In genomic region chr12:19482551-19483109, GRCh38 we compare ENCODE assay signal across 8 cellular contexts. TPM values are rescaled to one million over a fixed set of nuclear protein-coding genes. Genes with fewer than 3 reads are reported as not detected.
DNase-seq lines count a peak whose midpoint lies in the region; ATAC-seq, FAIRE-seq and TF ChIP-seq lines count a peak whose summit lies in the region.

No MANE protein-coding gene starts in this region.

- WGBS in K562 (ENCODE audit: insufficient coverage, low coverage, missing lambda C conversion rate) = 11% methylated on average over 7 of the region's 9 CpGs

- H4K20me1 ChIP-seq in K562 (replicated peaks; ENCODE audit: control insufficient read depth, insufficient read depth, low read length) = peaks cover 9% of the 10 kb centered on the region; the same call in 1 of the 2 replicates

- peaks cover 40% of the 10 kb centered on the region for H3K4me1 Mint-ChIP-seq in T-helper 2 cell treated with Interferon-gamma antibody and Interleukin-4, amounts not matched to agents 5 μg/mL and 100 μg/mL, for 36 hours (ENCODE audit: low read depth)
- peaks cover 10% of the 10 kb centered on the region for H3K4me1 Mint-ChIP-seq in progenitor cell of endocrine pancreas (ENCODE audit: low read depth)

- FAIRE-seq in K562 (lab: Jason Lieb, UNC) (peak; percentile 78), D721Med (lab: Jason Lieb, UNC) (no peak)

- TF ChIP-seq POLR2A in K562 (conservative IDR thresholded peaks at IDR 0.05) = no peak

- H3K9me1 ChIP-seq in K562 (ENCODE audit: control insufficient read depth, insufficient read depth, low read length) = no peaks in the 10 kb centered on the region

- BruUV-seq in K562 (replicated peaks; lab: Mats Ljungman, UMichigan) = no TSS peak

- H3K9me3 Mint-ChIP-seq in T-helper 2 cell treated with Interferon-gamma antibody and Interleukin-4, amounts not matched to agents 5 μg/mL and 100 μg/mL, for 36 hours = peaks cover 28% of the 10 kb centered on the region
- H3K9me3 Mint-ChIP-seq in progenitor cell of endocrine pancreas (ENCODE audit: low read depth) = peaks cover 31% of the 10 kb centered on the region

- TF ChIP-seq RAD21 in K562 (CRISPR knock-in tag; conservative IDR thresholded peaks at IDR 0.05 in 1 of 2, IDR thresholded peaks at IDR 0.05 in 1 of 2) = no peak

- H3K9me3 ChIP-seq in K562 (replicated peaks; ENCODE audit: control insufficient read depth, insufficient read depth, low read depth, low read length) = no peaks in the 10 kb centered on the region

- no peak overlapping the region for H3K4me3 ChIP-seq in K562

- CTCF ChIA-PET in K562 (lab: Yijun Ruan, JAX; ENCODE audit: low intra/inter-chr PET ratio) = no interaction called here

- H3K36me3 ChIP-seq in K562 (ENCODE audit: control insufficient read depth, insufficient read depth, low read length) = peaks cover 16% of the 10 kb centered on the region; the same call in 2 of the 3 replicates

- ATAC-seq in HG02588 (IDR thresholded peaks at IDR 0.05; ENCODE audit: unreplicated experiment) (peak; percentile 97), K562 (peak; percentile 98)

- H3K79me2 ChIP-seq in K562 (ENCODE audit: control insufficient read depth, insufficient read depth, low read length) = peaks cover 60% of the 10 kb centered on the region

- H3K4me1 ChIP-seq in K562 (replicated peaks in 1 of 2; ENCODE audit: control insufficient read depth in 2 of 2, insufficient read depth in 2 of 2, low read length in 2 of 2) = peaks cover 0 to 15% of the 10 kb centered on the region in 2 experiments; a peak in 2 of 5 replicates

- H3K27ac Mint-ChIP-seq in T-helper 2 cell treated with Interferon-gamma antibody and Interleukin-4, amounts not matched to agents 5 μg/mL and 100 μg/mL, for 36 hours = peak overlapping the region; percentile 71
- peak overlapping the region; percentile 37 for H3K27ac Mint-ChIP-seq in progenitor cell of endocrine pancreas

- DNase-seq in GM13976 (ENCODE audit: low spot score) (peak; percentile 44), K562 (ENCODE audit: extremely low read depth in 1 of 4, low spot score in 3 of 4) (peak in 3 of 4 experiments; percentile 10 to 65 (median 53)), progenitor cell of endocrine pancreas (ENCODE audit: low spot score, unreplicated experiment) (no peak), DMS153 treated with DMSO at 0.1 percent for 48 hours (lab: John Stamatoyannopoulos, UW; ENCODE audit: unreplicated experiment) (no peak), ACHN (no peak), D721Med (ENCODE audit: insufficient read length, low spot score) (no peak)
- peak; percentile 65 for DNase-seq in T-helper 2 cell treated with Interferon-gamma antibody and Interleukin-4, amounts not matched to agents 5 μg/mL and 100 μg/mL, for 36 hours (ENCODE audit: low spot score)

- no peaks in the 10 kb centered on the region for H3K27me3 ChIP-seq in K562 (ENCODE audit: control insufficient read depth in 2 of 2, insufficient read depth in 2 of 2, low read length in 2 of 2)

- H3K4me2 ChIP-seq in K562 (ENCODE audit: insufficient read depth, low read length) = peak overlapping the region; percentile 64

- no peak for TF ChIP-seq CTCF in GM13976 (IDR thresholded peaks at IDR 0.05; ENCODE audit: borderline replicate concordance, control extremely low read depth, extremely low read depth, insufficient read depth, missing control alignments)
- TF ChIP-seq CTCF in K562 (IDR thresholded peaks at IDR 0.05 in 2 of 3, conservative IDR thresholded peaks at IDR 0.05 in 1 of 3; ENCODE audit: insufficient read depth in 2 of 3, low read depth in 1 of 3, low read length in 3 of 3) = no peak
- TF ChIP-seq CTCF in progenitor cell of endocrine pancreas (IDR thresholded peaks at IDR 0.05; ENCODE audit: unreplicated experiment) = no peak
- TF ChIP-seq CTCF in D721Med (IDR thresholded peaks at IDR 0.05; ENCODE audit: insufficient read depth, missing control alignments) = no peak

- intact Hi-C loops in K562 (cut with micrococcal nuclease) = no loop called here

- POLR2A ChIA-PET in K562 (lab: Yijun Ruan, JAX) = interaction anchor here (0.7 kb wide), 1 partner anchor 175 kb away, joined by 3 read pairs; no protein-coding TSS in a partner anchor

- no peaks in the 10 kb centered on the region for H3K27me3 Mint-ChIP-seq in T-helper 2 cell treated with Interferon-gamma antibody and Interleukin-4, amounts not matched to agents 5 μg/mL and 100 μg/mL, for 36 hours (ENCODE audit: low read depth)
- no peaks in the 10 kb centered on the region for H3K27me3 Mint-ChIP-seq in progenitor cell of endocrine pancreas

- peak overlapping the region; percentile 15 to 20; a peak in 2 of 4 replicates for H3K9ac ChIP-seq in K562 (ENCODE audit: insufficient read depth in 1 of 2, low read depth in 2 of 2, low read length in 2 of 2)

- in situ Hi-C loops in GM13976 (cut with MboI; ENCODE audit: low sequenced_read_pairs, unreplicated experiment) = no loop called here
- in situ Hi-C loops in K562 (cut with MboI) = no loop called here
- in situ Hi-C loops in ACHN (cut with HindIII; ENCODE audit: low pct_ligation_motif_present, low pct_unique_long_range_greater_than_20kb, low sequenced_read_pairs) = no loop called here

- peak overlapping the region; percentile 22 for H3K4me3 Mint-ChIP-seq in T-helper 2 cell treated with Interferon-gamma antibody and Interleukin-4, amounts not matched to agents 5 μg/mL and 100 μg/mL, for 36 hours
- no peak overlapping the region for H3K4me3 Mint-ChIP-seq in progenitor cell of endocrine pancreas (ENCODE audit: low read depth)

- no peak overlapping the region for H2AFZ ChIP-seq in K562 (ENCODE audit: low read depth, low read length)

- peak overlapping the region; percentile 65; the same call in 2 of the 3 replicates for H3K27ac ChIP-seq in K562 (ENCODE audit: extremely low read depth, low read depth, low read length)

- no peak for TF ChIP-seq EP300 in K562 (IDR thresholded peaks at IDR 0.05; ENCODE audit: low read length)

- H3K36me3 Mint-ChIP-seq in T-helper 2 cell treated with Interferon-gamma antibody and Interleukin-4, amounts not matched to agents 5 μg/mL and 100 μg/mL, for 36 hours (ENCODE audit: low read depth) = peaks cover 73% of the 10 kb centered on the region
- H3K36me3 Mint-ChIP-seq in progenitor cell of endocrine pancreas (ENCODE audit: insufficient read depth) = peaks cover 72% of the 10 kb centered on the region

TF ChIP-seq in K562, 482 proteins besides CTCF, POLR2A, EP300 and RAD21 (continues in another document):
- no peak for TF ChIP-seq ZNF431 (CRISPR knock-in tag; IDR thresholded peaks at IDR 0.05)
- TF ChIP-seq MAZ (CRISPR knock-in tag; conservative IDR thresholded peaks at IDR 0.05 in 1 of 2, IDR thresholded peaks at IDR 0.05 in 1 of 2) = no peak
- peak; percentile 14; the same call in 1 of the 2 replicates for TF ChIP-seq VEZF1 (CRISPR knock-in tag; IDR thresholded peaks at IDR 0.05)
- no peak for TF ChIP-seq MAFF (IDR thresholded peaks at IDR 0.05; ENCODE audit: low read length)
- no peak for TF ChIP-seq TEAD4 (IDR thresholded peaks at IDR 0.05; ENCODE audit: low read length)
- TF ChIP-seq TEAD4 (CRISPR knock-in tag; IDR thresholded peaks at IDR 0.05; ENCODE audit: borderline replicate concordance) = no peak
- no peak for TF ChIP-seq GTF2F1 (IDR thresholded peaks at IDR 0.05; ENCODE audit: low read depth, low read length)
- peak; percentile 76 for TF ChIP-seq MEIS2 (IDR thresholded peaks at IDR 0.05; ENCODE audit: partially characterized antibody)
- peak; percentile 62; the same call in 1 of the 2 replicates for TF ChIP-seq SPI1 (IDR thresholded peaks at IDR 0.05; ENCODE audit: borderline replicate concordance, low read depth, low read length)
- peak; percentile 25 to 29; a peak in 2 of 4 replicates for TF ChIP-seq NRF1 (conservative IDR thresholded peaks at IDR 0.05 in 1 of 2, IDR thresholded peaks at IDR 0.05 in 1 of 2)
- TF ChIP-seq ZNF583 (CRISPR knock-in tag; IDR thresholded peaks at IDR 0.05) = no peak
- peak; percentile 16; the same call in 1 of the 2 replicates for TF ChIP-seq HMBOX1 (IDR thresholded peaks at IDR 0.05)

RNA-seq across cellular contexts. Expression of gene AEBP2, which starts 43.3 kb away (rescaled TPM):
- 6.1 and 12.1 TPM in 2 replicates for total RNA-seq in K562 (2011; cell fraction: chromatin; rRNA removed; ENCODE audit: low replicate concordance)
- total RNA-seq in K562 (2011; cell fraction: nucleolus; rRNA removed) = 1.7 and 2.9 TPM in 2 replicates
- total RNA-seq in K562 (2011; cell fraction: nucleoplasm; rRNA removed) = 4.8 and 13.1 TPM in 2 replicates
- total RNA-seq in K562 (2014; rRNA removed) (5.0 and 5.7 TPM in 2 replicates), K562 (2014; rRNA removed; fragmentation: Illumina TruSeq; extraction: Trizol) (9.3 and 9.7 TPM in 2 replicates), K562 (2015; rRNA removed; fragmentation: Illumina TruSeq; extraction: Trizol) (10.0 and 10.1 TPM in 2 replicates), K562 (2021) (12.9 and 18.2 TPM in 2 replicates), progenitor cell of endocrine pancreas (64.9 and 68.5 TPM in 2 replicates)
- polyA plus RNA-seq in K562 (2011; rRNA removed) (8.4 and 9.7 TPM in 2 replicates), K562 (2014; fragmentation: Illumina TruSeq; extraction: Trizol) (18.3 and 20.9 TPM in 2 replicates), K562 (2014; fragmentation: Nextera tagmentation; extraction: Ambion mirVana) (10 to 100 TPM; 17.6 to 43.7 TPM), K562 (2014; rRNA removed) (7.2 and 10.3 TPM in 2 replicates)
- polyA plus RNA-seq in K562 (2011; cell fraction: cytosol; rRNA removed) = 1.3 and 5.9 TPM in 2 replicates
- polyA plus RNA-seq in K562 (2011; cell fraction: nucleus; rRNA removed) = 4.4 and 5.9 TPM in 2 replicates
- polyA plus RNA-seq in K562 (2012) = 8.3 and 11.2 TPM in 2 replicates
- polyA minus RNA-seq in K562 (2011; rRNA and poly(A)+ RNA removed) = 16.1 and 16.7 TPM in 2 replicates
- polyA minus RNA-seq in K562 (2011; cell fraction: cytosol; rRNA and poly(A)+ RNA removed) = 9.8 and 12.7 TPM in 2 replicates
- polyA minus RNA-seq in K562 (2011; cell fraction: nucleus; rRNA and poly(A)+ RNA removed) = 3.0 and 5.4 TPM in 2 replicates

Comparison
In these comparisons a context has a peak if more than half of its experiments do, and no peak if none do; other contexts are left out.
1. DNase-seq: peak in GM13976 (single experiment), T-helper 2 cell treated with Interferon-gamma antibody and Interleukin-4, amounts not matched to agents 5 μg/mL and 100 μg/mL, for 36 hours (single experiment) and K562 (3 of 4); none in progenitor cell of endocrine pancreas (single experiment), DMS153 treated with DMSO at 0.1 percent for 48 hours (single experiment), ACHN (single experiment) and D721Med (single experiment).